Comparison of ENCODE assay signal across 8 cellular contexts in the genomic region with DNA sequence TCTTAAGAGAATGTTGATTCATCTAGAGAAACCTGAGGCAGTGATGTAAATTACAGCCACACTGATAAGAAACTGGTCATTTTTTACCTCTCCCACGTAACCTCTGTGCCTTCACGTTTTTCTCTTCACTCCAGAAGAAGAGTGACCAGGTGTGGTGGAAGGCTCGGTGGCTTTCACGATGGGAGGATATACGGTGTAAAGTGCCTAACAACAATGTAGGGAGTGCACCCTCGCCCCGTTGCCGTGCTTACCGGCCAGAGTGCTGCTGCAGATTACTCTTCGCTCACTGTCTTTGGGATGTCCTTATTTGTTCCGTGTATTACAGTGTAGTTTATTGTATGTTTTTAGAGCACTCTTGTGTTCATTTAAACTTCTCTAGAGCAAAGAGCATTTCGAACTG. TPM values are rescaled to one million over a fixed set of nuclear protein-coding genes. Genes with fewer than 3 reads are reported as not detected.
DNase-seq lines count a peak whose midpoint lies in the region; ATAC-seq and TF ChIP-seq lines count a peak whose summit lies in the region.
"Had no signal": no experiment of that assay in that cellular context is flagged by ENCODE, and none has a peak within 500 bp of the region (broad histone marks: within the 10 kb centered on the region; RNA-seq: fewer than 3 reads in every experiment).

No MANE protein-coding gene starts in this region.

- no peaks in the 10 kb centered on the region for H3K36me3 Mint-ChIP-seq in natural killer cell treated with Interleukin-12 subunit alpha and Interleukin-12 subunit beta and Interleukin-15 and Interleukin-18, amount 100 ng/mL, for 72 hours
- H3K36me3 Mint-ChIP-seq in natural killer cell: no peaks in the 10 kb centered on the region
- H3K36me3 Mint-ChIP-seq in activated CD8-positive, alpha-beta T cell treated with anti-CD3 and anti-CD28 coated beads, Interleukin-2, amount 10 ng/mL, durations not matched to agents 7 days and 5 days (ENCODE audit: low read depth): peaks cover 46% of the 10 kb centered on the region
- H3K36me3 Mint-ChIP-seq in memory B cell: no peaks in the 10 kb centered on the region

- POLR2A ChIA-PET in activated CD8-positive, alpha-beta T cell treated with anti-CD3 and anti-CD28 coated beads, Interleukin-2, amount 10 ng/mL, durations not matched to agents 7 days and 5 days (lab: Charles Lee): interaction anchor here (0.6 to 3.2 kb wide), 5 partner anchors 10 to 66 kb away, joined by 3 to 26 read pairs (median 5); no protein-coding TSS in a partner anchor

- peak overlapping the region; percentile 91 for H3K27ac Mint-ChIP-seq in natural killer cell treated with Interleukin-12 subunit alpha and Interleukin-12 subunit beta and Interleukin-15 and Interleukin-18, amount 100 ng/mL, for 72 hours
- H3K27ac Mint-ChIP-seq in natural killer cell (peak overlapping the region in 1 of 2 donors; percentile 88), memory B cell (peak overlapping the region; percentile 94)
- H3K27ac Mint-ChIP-seq in activated CD8-positive, alpha-beta T cell treated with anti-CD3 and anti-CD28 coated beads, Interleukin-2, amount 10 ng/mL, durations not matched to agents 7 days and 5 days: peak overlapping the region; percentile 98

- no peaks in the 10 kb centered on the region for H3K27me3 Mint-ChIP-seq in natural killer cell treated with Interleukin-12 subunit alpha and Interleukin-12 subunit beta and Interleukin-15 and Interleukin-18, amount 100 ng/mL, for 72 hours
- H3K27me3 Mint-ChIP-seq in natural killer cell (ENCODE audit: low read depth in 2 of 2) (no peaks in the 10 kb centered on the region), memory B cell (no peaks in the 10 kb centered on the region)
- H3K27me3 Mint-ChIP-seq in activated CD8-positive, alpha-beta T cell treated with anti-CD3 and anti-CD28 coated beads, Interleukin-2, amount 10 ng/mL, durations not matched to agents 7 days and 5 days (ENCODE audit: low read depth): no peaks in the 10 kb centered on the region

- ATAC-seq in natural killer cell treated with Interleukin-12 subunit alpha and Interleukin-12 subunit beta and Interleukin-15 and Interleukin-18, amount 100 ng/mL, for 72 hours: no peak
- ATAC-seq in natural killer cell: no peak
- no peak for ATAC-seq in activated CD8-positive, alpha-beta T cell treated with anti-CD3 and anti-CD28 coated beads, Interleukin-2, amount 10 ng/mL, durations not matched to agents 7 days and 5 days
- ATAC-seq in memory B cell (ENCODE audit: low read depth): no peak
- ATAC-seq in GM19328 (IDR thresholded peaks at IDR 0.05; ENCODE audit: unreplicated experiment): no peak

- peaks cover 59 to 81% of the 10 kb centered on the region in 2 donors for H3K4me1 Mint-ChIP-seq in natural killer cell treated with Interleukin-12 subunit alpha and Interleukin-12 subunit beta and Interleukin-15 and Interleukin-18, amount 100 ng/mL, for 72 hours (ENCODE audit: low read depth in 2 of 2)
- peaks cover 80 to 86% of the 10 kb centered on the region in 2 donors for H3K4me1 Mint-ChIP-seq in natural killer cell
- H3K4me1 Mint-ChIP-seq in activated CD8-positive, alpha-beta T cell treated with anti-CD3 and anti-CD28 coated beads, Interleukin-2, amount 10 ng/mL, durations not matched to agents 7 days and 5 days (ENCODE audit: low read depth): peaks cover 90% of the 10 kb centered on the region
- H3K4me1 Mint-ChIP-seq in memory B cell: peaks cover 53% of the 10 kb centered on the region

- peak overlapping the region; percentile 76 for H3K4me3 Mint-ChIP-seq in natural killer cell treated with Interleukin-12 subunit alpha and Interleukin-12 subunit beta and Interleukin-15 and Interleukin-18, amount 100 ng/mL, for 72 hours
- H3K4me3 Mint-ChIP-seq in natural killer cell (no peak overlapping the region), memory B cell (peak overlapping the region; percentile 61)
- no peak overlapping the region for H3K4me3 Mint-ChIP-seq in activated CD8-positive, alpha-beta T cell treated with anti-CD3 and anti-CD28 coated beads, Interleukin-2, amount 10 ng/mL, durations not matched to agents 7 days and 5 days

- no peaks in the 10 kb centered on the region for H3K9me3 Mint-ChIP-seq in natural killer cell treated with Interleukin-12 subunit alpha and Interleukin-12 subunit beta and Interleukin-15 and Interleukin-18, amount 100 ng/mL, for 72 hours
- no peaks in the 10 kb centered on the region for H3K9me3 Mint-ChIP-seq in natural killer cell
- no peaks in the 10 kb centered on the region for H3K9me3 Mint-ChIP-seq in activated CD8-positive, alpha-beta T cell treated with anti-CD3 and anti-CD28 coated beads, Interleukin-2, amount 10 ng/mL, durations not matched to agents 7 days and 5 days (ENCODE audit: insufficient read depth)
- H3K9me3 Mint-ChIP-seq in memory B cell: no peaks in the 10 kb centered on the region

- no peak for DNase-seq in natural killer cell treated with Interleukin-12 subunit alpha and Interleukin-12 subunit beta and Interleukin-15 and Interleukin-18, amount 100 ng/mL, for 72 hours (ENCODE audit: low spot score)
- DNase-seq in natural killer cell (no peak), memory B cell (ENCODE audit: low spot score in 2 of 2) (no peak), NOMO-1 treated with DMSO at 0.1 percent for 48 hours (lab: John Stamatoyannopoulos, UW; ENCODE audit: unreplicated experiment) (no peak), OCI-M1 (lab: John Stamatoyannopoulos, UW) (no peak)
- DNase-seq in activated CD8-positive, alpha-beta T cell treated with anti-CD3 and anti-CD28 coated beads, Interleukin-2, amount 10 ng/mL, durations not matched to agents 7 days and 5 days: no peak
- DNase-seq: posterior cingulate gyrus had no signal

- intact Hi-C loops in natural killer cell (cut with micrococcal nuclease): no loop called here

- CTCF ChIA-PET in activated CD8-positive, alpha-beta T cell treated with anti-CD3 and anti-CD28 coated beads, Interleukin-2, amount 10 ng/mL, durations not matched to agents 7 days and 5 days (lab: Charles Lee): interaction anchor here (2.0 to 6.3 kb wide), 3 partner anchors 7 to 66 kb away, joined by 10 to 54 read pairs (median 17); no protein-coding TSS in a partner anchor

- no peak for TF ChIP-seq CTCF in natural killer cell (IDR thresholded peaks at IDR 0.05)

RNA-seq across cellular contexts. Expression of gene NCK2, which starts 46.5 kb away (rescaled TPM):
- total RNA-seq in natural killer cell treated with Interleukin-12 subunit alpha and Interleukin-12 subunit beta and Interleukin-15 and Interleukin-18, amount 100 ng/mL, for 72 hours: 10 to 100 TPM; 44.7 to 47.4 TPM
- 10 to 100 TPM; 34.1 to 50.8 (median 43.0) TPM for total RNA-seq in natural killer cell
- 10 to 100 TPM; 60.7 to 61.3 TPM for total RNA-seq in activated CD8-positive, alpha-beta T cell treated with anti-CD3 and anti-CD28 coated beads, Interleukin-2, amount 10 ng/mL, durations not matched to agents 7 days and 5 days

Comparison
In these comparisons a context has a peak if more than half of its experiments do, and no peak if none do; other contexts are left out.
1. H3K4me3 Mint-ChIP-seq: peak in natural killer cell treated with Interleukin-12 subunit alpha and Interleukin-12 subunit beta and Interleukin-15 and Interleukin-18, amount 100 ng/mL, for 72 hours (single experiment) and memory B cell (single experiment); none in natural killer cell (single experiment) and activated CD8-positive, alpha-beta T cell treated with anti-CD3 and anti-CD28 coated beads, Interleukin-2, amount 10 ng/mL, durations not matched to agents 7 days and 5 days (single experiment).